In the genomic region with DNA sequence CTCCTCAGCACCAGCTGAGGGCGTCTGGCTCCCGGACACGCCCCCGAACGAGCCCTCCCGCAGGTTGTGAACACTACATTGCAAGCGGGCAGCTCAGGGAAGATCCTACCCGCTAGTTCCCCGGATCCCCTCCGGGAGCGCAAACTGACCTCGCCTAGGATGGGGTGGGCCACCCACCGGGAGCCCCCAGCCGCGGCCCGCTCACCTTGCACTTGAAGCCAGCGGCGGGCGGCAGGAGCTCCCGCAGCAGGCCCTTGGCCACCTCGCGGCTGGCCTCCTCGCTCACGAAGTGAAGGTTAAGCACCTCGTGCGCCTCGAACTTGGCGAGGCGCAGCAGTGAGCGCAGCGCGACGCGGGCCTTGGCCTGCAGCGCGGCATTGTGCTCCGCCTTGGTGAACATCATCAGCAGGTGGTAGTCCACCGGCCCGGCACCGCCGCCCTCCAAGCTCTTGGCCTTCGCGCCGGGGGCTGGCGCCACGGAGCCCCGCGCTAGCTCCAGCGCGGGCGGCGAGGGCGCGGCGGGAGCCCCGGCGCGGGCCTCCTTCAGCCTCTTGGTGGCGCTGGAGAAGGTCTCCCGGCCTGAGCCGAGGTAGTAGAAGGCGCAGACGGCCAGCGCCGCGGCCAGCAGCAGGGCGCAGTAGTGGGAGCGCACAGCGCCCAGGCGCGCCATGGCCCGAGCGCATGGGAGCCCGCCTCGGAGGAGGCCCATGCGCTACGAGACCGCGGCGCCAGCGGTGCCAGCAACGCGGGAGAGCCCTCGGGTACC, we compare ENCODE assay signal across 8 cellular contexts. TPM values are rescaled to one million over a fixed set of nuclear protein-coding genes. Genes with fewer than 3 reads are reported as not detected.
DNase-seq lines count a peak whose midpoint lies in the region; ATAC-seq lines count a peak whose summit lies in the region.

No MANE protein-coding gene starts in this region.

- DNase-seq in activated T-cell treated with anti-CD3 and anti-CD28 coated beads for 24 hours (ENCODE audit: low read depth): peak; percentile 22
- no peak for DNase-seq in activated T-cell treated with anti-CD3 and anti-CD28 coated beads, Interleukin-2, amount 50 U/mL, for 1 hour
- peak; percentile 63 for DNase-seq in NAMALWA (ENCODE audit: low spot score)
- peak; percentile 18 for DNase-seq in T follicular helper cell (ENCODE audit: low read depth)
- DNase-seq in central memory CD4-positive, alpha-beta T cell: peak; percentile 21
- peak; percentile 66 to 84 for DNase-seq in left colon
- peak; percentile 61 to 66 for DNase-seq in stimulated activated CD4-positive, alpha-beta T cell treated with anti-CD3 and anti-CD28 coated beads, Interleukin-2, amount 100 ng/mL, for 48 hours

- peak; percentile 63 for ATAC-seq in HG02678 (IDR thresholded peaks at IDR 0.05; ENCODE audit: unreplicated experiment)
- peak; percentile 72 for ATAC-seq in left colon

- intact Hi-C loops in left colon (cut with DNase I, micrococcal nuclease): loop anchor here in 1 of 2 donors (5.0 kb wide), 1 partner anchor 252 kb away; no protein-coding TSS in a partner anchor

RNA-seq across cellular contexts. Expression of a gene that starts 0.4 kb away (rescaled TPM):
- total RNA-seq in left colon: 10 to 100 TPM in 1 of 2 donors, 1 to 10 TPM in 1; 8.0 to 13.5 TPM
